8 cellular contexts compared by ENCODE assay signal in the genomic region with DNA sequence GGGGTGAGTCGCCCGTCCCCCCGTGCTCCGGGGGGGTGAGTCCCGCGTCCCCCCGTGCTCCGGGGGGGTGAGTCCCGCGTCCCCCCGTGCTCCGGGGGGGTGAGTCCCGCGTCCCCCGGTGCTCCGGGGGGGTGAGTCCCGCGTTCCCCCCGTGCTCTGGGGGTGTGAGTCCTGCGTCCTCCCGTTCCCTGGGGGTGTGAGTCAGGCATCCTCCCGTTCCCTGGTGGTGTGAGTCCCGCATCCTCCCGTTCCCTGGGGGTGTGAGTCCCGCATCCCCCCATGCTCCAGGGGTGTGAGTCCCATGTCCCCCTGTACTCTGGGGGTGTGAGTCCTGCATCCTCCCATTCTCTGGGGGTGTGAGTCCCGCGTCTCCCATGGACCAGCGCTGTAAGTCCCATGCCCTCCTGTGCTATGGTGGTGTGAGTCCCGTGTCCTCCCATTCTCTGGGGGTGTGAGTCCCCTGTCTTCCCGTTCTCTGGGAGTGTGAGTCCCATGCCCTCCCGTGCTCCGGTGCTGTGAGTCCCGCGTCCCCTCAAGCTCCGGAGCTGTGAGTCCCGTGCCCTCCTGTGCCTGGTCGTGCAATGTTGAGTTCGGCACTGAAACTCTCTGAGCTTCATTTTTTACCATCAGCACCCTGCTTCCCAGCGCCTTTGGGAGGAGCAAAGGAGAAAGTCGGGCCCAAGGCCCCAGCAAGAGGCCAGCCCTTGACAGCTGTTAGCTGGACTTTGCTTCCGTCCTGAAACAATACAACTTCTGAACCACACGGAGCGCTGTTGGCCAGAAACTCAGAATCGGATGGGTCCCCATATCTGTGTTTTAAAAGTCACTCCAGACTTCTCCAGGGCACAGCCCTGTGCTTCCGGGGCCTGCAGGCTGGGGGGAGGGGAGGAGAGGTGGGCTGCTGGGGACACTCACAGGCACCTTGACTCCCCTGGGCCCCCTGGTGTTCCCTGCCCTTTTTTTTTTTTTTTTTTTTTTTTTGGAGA. TPM values are rescaled to one million over a fixed set of nuclear protein-coding genes. Genes with fewer than 3 reads are reported as not detected.
DNase-seq lines count a peak whose midpoint lies in the region; ATAC-seq and TF ChIP-seq lines count a peak whose summit lies in the region.

No MANE protein-coding gene starts in this region.

- TF ChIP-seq EP300 in Ishikawa (IDR thresholded peaks at IDR 0.05; ENCODE audit: borderline replicate concordance), result no peak
- TF ChIP-seq EP300 in esophagus muscularis mucosa (IDR thresholded peaks at IDR 0.05), result no peak

- H3K36me3 Mint-ChIP-seq in nephron progenitor cell (ENCODE audit: low read depth), result no peaks in the 10 kb centered on the region

- intact Hi-C loops in esophagus muscularis mucosa (cut with DNase I), result no loop called here

- H3K4me3 ChIP-seq in esophagus muscularis mucosa, result no peak overlapping the region
- H3K4me3 ChIP-seq in effector memory CD4-positive, alpha-beta T cell (ENCODE audit: insufficient read depth, low read depth, low read length, poor library complexity, severe bottlenecking), result no peak overlapping the region

- TF ChIP-seq CTCF in esophagus muscularis mucosa (IDR thresholded peaks at IDR 0.05) (peak in 2 of 3 experiments; percentile 22 to 47), nephron progenitor cell (IDR thresholded peaks at IDR 0.05) (peak; percentile 39)

- peaks cover 6% of the 10 kb centered on the region for H3K9me3 Mint-ChIP-seq in nephron progenitor cell

- WGBS in esophagus muscularis mucosa, result 59% methylated on average over 28 of the region's 45 CpGs

- H3K27ac ChIP-seq in esophagus muscularis mucosa (replicated peaks in 1 of 4), result no peak overlapping the region
- H3K27ac ChIP-seq in effector memory CD4-positive, alpha-beta T cell (ENCODE audit: insufficient read depth, low read length, poor library complexity, severe bottlenecking), result no peak overlapping the region

- H3K4me1 ChIP-seq in esophagus muscularis mucosa, result peaks cover 8 to 20% (median 14%) of the 10 kb centered on the region in 4 donors
- H3K4me1 ChIP-seq in effector memory CD4-positive, alpha-beta T cell (ENCODE audit: control insufficient read depth, insufficient read depth, low read length, poor library complexity, severe bottlenecking), result no peaks in the 10 kb centered on the region

- peaks cover 21% of the 10 kb centered on the region for H3K4me1 Mint-ChIP-seq in nephron progenitor cell

- no peak overlapping the region for H3K4me3 Mint-ChIP-seq in nephron progenitor cell

- H3K27ac Mint-ChIP-seq in nephron progenitor cell, result no peak overlapping the region

- H3K27me3 Mint-ChIP-seq in nephron progenitor cell (ENCODE audit: low read depth, poor library complexity), result peaks cover 21% of the 10 kb centered on the region

- peaks cover 0 to 68% (median 2%) of the 10 kb centered on the region in 4 donors for H3K27me3 ChIP-seq in esophagus muscularis mucosa
- H3K27me3 ChIP-seq in effector memory CD4-positive, alpha-beta T cell (replicated peaks; ENCODE audit: control insufficient read depth, insufficient read depth, low read length, poor library complexity, severe bottlenecking), result no peaks in the 10 kb centered on the region

- ATAC-seq in HG03175 (IDR thresholded peaks at IDR 0.05; ENCODE audit: unreplicated experiment) (no peak), HG03469 (IDR thresholded peaks at IDR 0.05; ENCODE audit: unreplicated experiment) (no peak)

- no peaks in the 10 kb centered on the region for H3K36me3 ChIP-seq in esophagus muscularis mucosa
- H3K36me3 ChIP-seq in effector memory CD4-positive, alpha-beta T cell (ENCODE audit: control insufficient read depth, insufficient read depth, low read length), result no peaks in the 10 kb centered on the region

- DNase-seq in D341Med (ENCODE audit: low spot score) (peak; percentile 59), RPMI8226 (peak; percentile 84), esophagus muscularis mucosa (ENCODE audit: extremely low spot score) (no peak), nephron progenitor cell (no peak)
- no peak for DNase-seq in effector memory CD4-positive, alpha-beta T cell

- TF ChIP-seq RAD21 in Ishikawa (IDR thresholded peaks at IDR 0.05; ENCODE audit: low read depth), result no peak

- TF ChIP-seq POLR2A in esophagus muscularis mucosa (IDR thresholded peaks at IDR 0.05; ENCODE audit: low read depth), result no peak

- H3K9me3 ChIP-seq in esophagus muscularis mucosa, result no peaks in the 10 kb centered on the region
- H3K9me3 ChIP-seq in effector memory CD4-positive, alpha-beta T cell (ENCODE audit: control insufficient read depth, low read length), result no peaks in the 10 kb centered on the region

TF ChIP-seq in Ishikawa, 13 proteins besides CTCF, POLR2A, EP300 and RAD21:
- peak; percentile 75 for TF ChIP-seq NFIC (IDR thresholded peaks at IDR 0.05)
- TF ChIP-seq, protein P1, sequence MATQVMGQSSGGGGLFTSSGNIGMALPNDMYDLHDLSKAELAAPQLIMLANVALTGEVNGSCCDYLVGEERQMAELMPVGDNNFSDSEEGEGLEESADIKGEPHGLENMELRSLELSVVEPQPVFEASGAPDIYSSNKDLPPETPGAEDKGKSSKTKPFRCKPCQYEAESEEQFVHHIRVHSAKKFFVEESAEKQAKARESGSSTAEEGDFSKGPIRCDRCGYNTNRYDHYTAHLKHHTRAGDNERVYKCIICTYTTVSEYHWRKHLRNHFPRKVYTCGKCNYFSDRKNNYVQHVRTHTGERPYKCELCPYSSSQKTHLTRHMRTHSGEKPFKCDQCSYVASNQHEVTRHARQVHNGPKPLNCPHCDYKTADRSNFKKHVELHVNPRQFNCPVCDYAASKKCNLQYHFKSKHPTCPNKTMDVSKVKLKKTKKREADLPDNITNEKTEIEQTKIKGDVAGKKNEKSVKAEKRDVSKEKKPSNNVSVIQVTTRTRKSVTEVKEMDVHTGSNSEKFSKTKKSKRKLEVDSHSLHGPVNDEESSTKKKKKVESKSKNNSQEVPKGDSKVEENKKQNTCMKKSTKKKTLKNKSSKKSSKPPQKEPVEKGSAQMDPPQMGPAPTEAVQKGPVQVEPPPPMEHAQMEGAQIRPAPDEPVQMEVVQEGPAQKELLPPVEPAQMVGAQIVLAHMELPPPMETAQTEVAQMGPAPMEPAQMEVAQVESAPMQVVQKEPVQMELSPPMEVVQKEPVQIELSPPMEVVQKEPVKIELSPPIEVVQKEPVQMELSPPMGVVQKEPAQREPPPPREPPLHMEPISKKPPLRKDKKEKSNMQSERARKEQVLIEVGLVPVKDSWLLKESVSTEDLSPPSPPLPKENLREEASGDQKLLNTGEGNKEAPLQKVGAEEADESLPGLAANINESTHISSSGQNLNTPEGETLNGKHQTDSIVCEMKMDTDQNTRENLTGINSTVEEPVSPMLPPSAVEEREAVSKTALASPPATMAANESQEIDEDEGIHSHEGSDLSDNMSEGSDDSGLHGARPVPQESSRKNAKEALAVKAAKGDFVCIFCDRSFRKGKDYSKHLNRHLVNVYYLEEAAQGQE (IDR thresholded peaks at IDR 0.05; ENCODE audit: low read depth), result peak; percentile 8; the same call in 1 of the 2 replicates
- TF ChIP-seq TAF1 (IDR thresholded peaks at IDR 0.05; ENCODE audit: low read depth), result no peak

RNA-seq across cellular contexts. Expression of a gene that starts 11.5 kb away (rescaled TPM):
- total RNA-seq in esophagus muscularis mucosa, result 10 to 100 TPM; 15.9 to 29.1 (median 26.6) TPM

Comparison
In these comparisons a context has a peak if more than half of its experiments do, and no peak if none do; other contexts are left out.
1. DNase-seq: peak in D341Med (single experiment) and RPMI8226 (single experiment); none in esophagus muscularis mucosa (single experiment), nephron progenitor cell (single experiment) and effector memory CD4-positive, alpha-beta T cell (0 of 3).